ENCODE assay signal across 8 cellular contexts in the genomic region with DNA sequence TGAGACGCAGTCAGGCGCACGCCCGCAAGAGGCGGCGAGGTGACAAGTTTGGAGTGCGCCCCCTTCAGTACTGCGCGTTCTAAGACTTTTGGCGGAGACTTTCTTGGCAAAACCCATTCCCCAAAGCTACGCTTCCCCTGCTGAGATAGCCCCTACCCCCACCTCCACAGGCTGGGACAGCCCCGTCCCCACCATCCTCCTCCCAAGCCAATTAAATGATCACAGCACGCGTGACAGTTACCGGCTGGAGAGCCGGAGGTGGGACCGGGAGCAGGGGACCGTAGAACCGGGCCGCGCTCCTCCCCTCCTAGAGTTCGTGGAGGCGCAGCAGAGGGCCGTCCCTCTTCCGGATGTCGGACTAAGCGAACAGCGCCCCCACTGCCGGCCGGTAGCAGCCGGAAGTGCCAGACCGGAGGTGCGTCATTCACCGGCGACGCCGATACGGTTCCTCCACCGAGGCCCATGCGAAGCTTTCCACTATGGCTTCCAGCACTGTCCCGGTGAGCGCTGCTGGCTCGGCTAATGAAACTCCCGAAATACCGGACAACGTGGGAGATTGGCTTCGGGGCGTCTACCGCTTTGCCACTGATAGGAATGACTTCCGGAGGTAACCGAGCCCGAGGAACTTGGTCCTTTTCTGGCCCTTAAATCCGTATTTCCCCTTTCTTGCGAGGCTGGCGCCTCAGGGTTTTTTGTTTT. TPM values are rescaled to one million over a fixed set of nuclear protein-coding genes. Genes with fewer than 3 reads are reported as not detected.
DNase-seq lines count a peak whose midpoint lies in the region; ATAC-seq and TF ChIP-seq lines count a peak whose summit lies in the region.

Gene TOMM6, plus strand, starts transcription at position 476 of the 699 bp plus-strand sequence. Its CDS starts 4 bp downstream, at position 480.

- H3K27me3 ChIP-seq in osteoblast (ENCODE audit: insufficient read depth, low read length) (no peaks in the 10 kb centered on the region), thoracic aorta (replicated peaks; ENCODE audit: insufficient read depth) (no peaks in the 10 kb centered on the region)

- no peaks in the 10 kb centered on the region for H4K20me1 ChIP-seq in osteoblast (ENCODE audit: insufficient read depth, low read length)

- H3K36me3 ChIP-seq in SK-N-MC (ENCODE audit: insufficient read depth, low read length) = peaks cover 35% of the 10 kb centered on the region
- peaks cover 35% of the 10 kb centered on the region for H3K36me3 ChIP-seq in osteoblast (ENCODE audit: insufficient read depth, low read length)
- peaks cover 12% of the 10 kb centered on the region for H3K36me3 ChIP-seq in thoracic aorta

- DNase-seq in GM10248 (ENCODE audit: extremely low spot score) = peak; percentile 93
- peak; percentile 98 for DNase-seq in NB4 (ENCODE audit: low read depth)
- DNase-seq in SK-N-MC (ENCODE audit: low read depth, low spot score) = peak; percentile 70
- peak; percentile 95 for DNase-seq in activated naive CD4-positive, alpha-beta T cell treated with anti-CD3 and anti-CD28 coated beads, Interleukin-2, amount 50 U/mL, for 16 hours
- peak; percentile 92 for DNase-seq in globus pallidus (ENCODE audit: low spot score)
- DNase-seq in osteoblast (ENCODE audit: insufficient read length, low spot score, missing footprints) = peak; percentile 99
- peak; percentile 70 for DNase-seq in thoracic aorta (ENCODE audit: low spot score)

- no peak for TF ChIP-seq POLR2A in NB4 (IDR thresholded peaks at IDR 0.05; ENCODE audit: extremely low read depth, insufficient read length)

- peaks cover 22% of the 10 kb centered on the region for H3K79me2 ChIP-seq in osteoblast (ENCODE audit: insufficient read depth, low read length)

- CTCF ChIA-PET in GM10248 (lab: Yijun Ruan, JAX) = interaction anchor here (0.6 to 11.1 kb wide), 62 partner anchors 7 to 760 kb away, joined by 3 to 253 read pairs (median 4); partner anchors contain the start of genes BYSL, CCND3, MED20 and TAF8

- H3K9ac ChIP-seq in SK-N-MC (ENCODE audit: insufficient read length) = peak within 1 kb of the TSS; percentile 93

- peak within 1 kb of the TSS; percentile 92 for H2AFZ ChIP-seq in osteoblast (ENCODE audit: low read length)

- H3K27ac ChIP-seq in SK-N-MC = peak within 1 kb of the TSS; percentile 86
- peak within 1 kb of the TSS; percentile 79 for H3K27ac ChIP-seq in osteoblast (ENCODE audit: low read depth, low read length)
- peak within 1 kb of the TSS; percentile 88 to 92 for H3K27ac ChIP-seq in thoracic aorta

- POLR2A ChIA-PET in GM10248 (lab: Yijun Ruan, JAX) = interaction anchor here (0.6 to 0.7 kb wide), 2 partner anchors 53 to 238 kb away, joined by 3 to 4 read pairs; no protein-coding TSS in a partner anchor

- H3K4me2 ChIP-seq in osteoblast (ENCODE audit: insufficient read depth, low read length) = peak within 1 kb of the TSS; percentile 100

- H3K9me3 ChIP-seq in SK-N-MC (ENCODE audit: low read depth, low read length) = no peaks in the 10 kb centered on the region
- no peaks in the 10 kb centered on the region for H3K9me3 ChIP-seq in osteoblast (ENCODE audit: low read depth, low read length)
- no peaks in the 10 kb centered on the region for H3K9me3 ChIP-seq in thoracic aorta

- H3K4me1 ChIP-seq in osteoblast (ENCODE audit: insufficient read depth, low read length) = peaks cover 7% of the 10 kb centered on the region
- peaks cover 12 to 30% of the 10 kb centered on the region in 2 donors for H3K4me1 ChIP-seq in thoracic aorta (ENCODE audit: control insufficient read depth in 1 of 2, low read depth in 2 of 2)

- H3K4me3 ChIP-seq in NB4 (ENCODE audit: low read depth, low read length) (peak within 1 kb of the TSS; percentile 91), SK-N-MC (peak within 1 kb of the TSS; percentile 84), osteoblast (ENCODE audit: insufficient read depth, low read length) (peak within 1 kb of the TSS; percentile 78), thoracic aorta (peak within 1 kb of the TSS; percentile 94)

- ATAC-seq in HG02571 (IDR thresholded peaks at IDR 0.05; ENCODE audit: unreplicated experiment) = peak; percentile 76
- ATAC-seq in thoracic aorta (ENCODE audit: insufficient number of reproducible peaks, low FRiP score, low read depth) = peak; percentile 78

- TF ChIP-seq CTCF in GM10248 (IDR thresholded peaks at IDR 0.05; ENCODE audit: control extremely low read depth, extremely low read depth, low read depth, missing control alignments) (peak; percentile 92), NB4 (IDR thresholded peaks at IDR 0.05; ENCODE audit: low read depth, low read length) (peak; percentile 75), osteoblast (IDR thresholded peaks at IDR 0.05; ENCODE audit: extremely low read depth, low read depth, low read length) (peak; percentile 73), thoracic aorta (IDR thresholded peaks at IDR 0.05) (peak; percentile 91)

RNA-seq across cellular contexts. Expression of gene TOMM6, which starts in this region (rescaled TPM):
- total RNA-seq in osteoblast = 37.4 and 54.6 TPM in 2 replicates
- total RNA-seq in thoracic aorta = 10 to 100 TPM; 62.7 to 63.1 TPM

Comparison
In these comparisons a context has a peak if more than half of its experiments do, and no peak if none do; other contexts are left out.
1. Peak in every context shown above with its lines: DNase-seq, ATAC-seq, H3K4me3 ChIP-seq and H3K27ac ChIP-seq.